Comparison of ENCODE assay signal across 11 cellular contexts in the genomic region with DNA sequence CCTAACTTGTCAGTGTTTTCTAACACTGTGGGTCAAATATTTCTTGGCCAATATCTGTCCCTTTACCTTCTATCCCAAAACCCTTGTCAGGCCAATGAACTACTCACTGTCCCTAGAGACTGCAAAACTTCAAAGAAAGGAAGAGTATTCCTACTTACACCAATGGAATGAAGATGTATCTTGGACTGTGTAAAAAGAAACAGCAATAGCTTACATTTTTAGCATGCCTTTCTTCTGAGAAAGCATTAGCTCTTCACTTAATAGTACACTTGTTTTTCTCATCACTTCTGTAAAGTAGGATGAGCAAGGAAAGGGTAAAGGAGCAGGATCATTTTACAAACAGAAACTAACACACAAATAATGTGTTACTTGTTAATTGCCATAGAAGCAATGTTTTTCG.
DNase-seq lines count a peak whose midpoint lies in the region; ATAC-seq, FAIRE-seq and TF ChIP-seq lines count a peak whose summit lies in the region.
"Had no signal": no experiment of that assay in that cellular context is flagged by ENCODE, and none has a peak within 500 bp of the region (broad histone marks: within the 10 kb centered on the region; RNA-seq: fewer than 3 reads in every experiment).

No MANE protein-coding gene starts in this region.

- H2AFZ ChIP-seq in HepG2 (ENCODE audit: low read length): no peak overlapping the region

- in situ Hi-C loops in HepG2 (cut with HindIII; ENCODE audit: extremely low pct_ligation_motif_present, low pct_unique_long_range_greater_than_20kb) (no loop called here), transverse colon (cut with MboI; ENCODE audit: low pct_ligation_motif_present in 1 of 4, low pct_unique_long_range_greater_than_20kb in 1 of 4, low sequenced_read_pairs in 3 of 4) (no loop called here)

- intact Hi-C loops in HepG2 (cut with micrococcal nuclease; ENCODE audit: unreplicated experiment) (loop anchor here (10.0 kb wide), 1 partner anchor 122 kb away; a partner anchor contains a TSS), right lobe of liver (cut with DNase I) (no loop called here), transverse colon (cut with DNase I; ENCODE audit: low total_unique reads) (no loop called here)

- peaks cover 26% of the 10 kb centered on the region for H3K79me2 ChIP-seq in HepG2 (ENCODE audit: insufficient read depth, low read length)

- H3K9me3 ChIP-seq in HepG2 (ENCODE audit: low read length) (no peaks in the 10 kb centered on the region), right lobe of liver (no peaks in the 10 kb centered on the region), adipocyte (ENCODE audit: control insufficient read depth, low read length) (no peaks in the 10 kb centered on the region), transverse colon (no peaks in the 10 kb centered on the region)
- H3K9me3 ChIP-seq: neutrophil, testis had no signal

- DNase-seq in HepG2 (ENCODE audit: low spot score) (peak; percentile 20), right lobe of liver (no peak), adipocyte (ENCODE audit: low read depth) (peak; percentile 41), glomerular visceral epithelial cell (ENCODE audit: extremely low spot score) (peak; percentile 61), urothelium cell line (ENCODE audit: low spot score) (peak; percentile 52), GM19240 (ENCODE audit: insufficient read length, low spot score) (no peak), transverse colon (no peak)
- DNase-seq: activated B cell treated with CpG ODN at 0.5 μM for 24 hours, testis had no signal

- H3K4me1 ChIP-seq in HepG2 (ENCODE audit: insufficient read depth, low read length): peaks cover 11% of the 10 kb centered on the region
- H3K4me1 ChIP-seq in right lobe of liver: no peaks in the 10 kb centered on the region
- peaks cover 22% of the 10 kb centered on the region for H3K4me1 ChIP-seq in adipocyte (ENCODE audit: control insufficient read depth, insufficient read depth, low read length)
- H3K4me1 ChIP-seq in transverse colon: peaks cover 0 to 36% (median 4%) of the 10 kb centered on the region in 4 donors

- ATAC-seq in HepG2 (no peak), right lobe of liver (no peak), GM21619 (IDR thresholded peaks at IDR 0.05; ENCODE audit: unreplicated experiment) (no peak)

- POLR2A ChIA-PET in HepG2 (lab: Yijun Ruan, JAX): no interaction called here

- no peaks in the 10 kb centered on the region for H3K27me3 ChIP-seq in HepG2 (ENCODE audit: control insufficient read depth in 1 of 2, insufficient read depth in 2 of 2, low read length in 2 of 2)
- no peaks in the 10 kb centered on the region for H3K27me3 ChIP-seq in right lobe of liver
- H3K27me3 ChIP-seq in adipocyte (replicated peaks; ENCODE audit: control insufficient read depth, insufficient read depth, low read length): no peaks in the 10 kb centered on the region
- H3K27me3 ChIP-seq in transverse colon: no peaks in the 10 kb centered on the region
- H3K27me3 ChIP-seq: neutrophil, testis had no signal

- TF ChIP-seq CTCF in HepG2 (CRISPR knock-in tag; IDR thresholded peaks at IDR 0.05) (no peak), right lobe of liver (IDR thresholded peaks at IDR 0.05) (no peak), transverse colon (IDR thresholded peaks at IDR 0.05) (no peak)

- no peak for TF ChIP-seq EP300 in HepG2 (IDR thresholded peaks at IDR 0.05; ENCODE audit: low read depth in 2 of 2, low read length in 2 of 2)
- no peak for TF ChIP-seq EP300 in HepG2 (CRISPR knock-in tag; IDR thresholded peaks at IDR 0.05; ENCODE audit: borderline replicate concordance)
- no peak for TF ChIP-seq EP300 in transverse colon (IDR thresholded peaks at IDR 0.05; ENCODE audit: low read depth)

- H3K9ac ChIP-seq in HepG2 (ENCODE audit: insufficient read depth, low read depth, low read length): no peak overlapping the region
- H3K9ac ChIP-seq in adipocyte (ENCODE audit: low read length): peak overlapping the region; percentile 8

- CTCF ChIA-PET in HepG2 (lab: Yijun Ruan, JAX; ENCODE audit: low intra/inter-chr PET ratio, low total read pairs): no interaction called here

- TF ChIP-seq POLR2A in HepG2 (IDR thresholded peaks at IDR 0.05; ENCODE audit: insufficient read depth in 1 of 2, low read depth in 2 of 2, low read length in 2 of 2) (no peak), right lobe of liver (IDR thresholded peaks at IDR 0.05) (no peak), transverse colon (IDR thresholded peaks at IDR 0.05) (no peak)

- H4K20me1 ChIP-seq in HepG2 (ENCODE audit: insufficient read depth, low read length): peaks cover 11% of the 10 kb centered on the region

- no peak for FAIRE-seq in HepG2 (lab: Jason Lieb, UNC)
- no peak for FAIRE-seq in urothelium cell line (lab: Jason Lieb, UNC)

- no TSS peak for BruUV-seq in HepG2 (replicated peaks; lab: Mats Ljungman, UMichigan)

- 99% methylated on average over 1 of the region's 1 CpG for WGBS in HepG2 (ENCODE audit: low lambda C conversion rate)
- 100% methylated on average over 1 of the region's 1 CpG for whole genome bisulfite sequencing in right lobe of liver (ENCODE audit: insufficient coverage, low coverage, low lambda C conversion rate, missing lambda C conversion rate)
- WGBS in transverse colon (ENCODE audit: low coverage in 1 of 2), 2 donors: 78 to 92% methylated on average over 1 of the region's 1 CpG

- H3K4me3 ChIP-seq in HepG2 (replicated peaks in 1 of 3; ENCODE audit: insufficient read depth in 1 of 3, low read depth in 2 of 3, low read length in 3 of 3): no peak overlapping the region
- no peak overlapping the region for H3K4me3 ChIP-seq in right lobe of liver
- peak overlapping the region; percentile 5 for H3K4me3 ChIP-seq in adipocyte (ENCODE audit: low read length)
- H3K4me3 ChIP-seq in transverse colon: no peak overlapping the region
- H3K4me3 ChIP-seq: testis had no signal

- TF ChIP-seq RAD21 in HepG2 (CRISPR knock-in tag; IDR thresholded peaks at IDR 0.05): no peak

- H3K27ac ChIP-seq in HepG2 (ENCODE audit: extremely low read length, insufficient read depth, low read length): no peak overlapping the region
- no peak overlapping the region for H3K27ac ChIP-seq in right lobe of liver
- no peak overlapping the region for H3K27ac ChIP-seq in transverse colon
- H3K27ac ChIP-seq: neutrophil, testis had no signal

- H3K4me2 ChIP-seq in HepG2 (ENCODE audit: low read depth, low read length): no peak overlapping the region

- H3K36me3 ChIP-seq in HepG2 (replicated peaks in 1 of 2; ENCODE audit: control insufficient read depth in 1 of 2, insufficient read depth in 2 of 2, low read length in 2 of 2) (peaks cover 3 to 56% of the 10 kb centered on the region in 2 experiments), right lobe of liver (no peaks in the 10 kb centered on the region), adipocyte (ENCODE audit: control insufficient read depth, insufficient read depth, low read length, severe bottlenecking) (peaks cover 3% of the 10 kb centered on the region), transverse colon (no peaks in the 10 kb centered on the region)
- H3K36me3 ChIP-seq: neutrophil had no signal

TF ChIP-seq in HepG2, 621 proteins besides CTCF, POLR2A, EP300 and RAD21 (continues in another document):
- TF ChIP-seq, protein P1, sequence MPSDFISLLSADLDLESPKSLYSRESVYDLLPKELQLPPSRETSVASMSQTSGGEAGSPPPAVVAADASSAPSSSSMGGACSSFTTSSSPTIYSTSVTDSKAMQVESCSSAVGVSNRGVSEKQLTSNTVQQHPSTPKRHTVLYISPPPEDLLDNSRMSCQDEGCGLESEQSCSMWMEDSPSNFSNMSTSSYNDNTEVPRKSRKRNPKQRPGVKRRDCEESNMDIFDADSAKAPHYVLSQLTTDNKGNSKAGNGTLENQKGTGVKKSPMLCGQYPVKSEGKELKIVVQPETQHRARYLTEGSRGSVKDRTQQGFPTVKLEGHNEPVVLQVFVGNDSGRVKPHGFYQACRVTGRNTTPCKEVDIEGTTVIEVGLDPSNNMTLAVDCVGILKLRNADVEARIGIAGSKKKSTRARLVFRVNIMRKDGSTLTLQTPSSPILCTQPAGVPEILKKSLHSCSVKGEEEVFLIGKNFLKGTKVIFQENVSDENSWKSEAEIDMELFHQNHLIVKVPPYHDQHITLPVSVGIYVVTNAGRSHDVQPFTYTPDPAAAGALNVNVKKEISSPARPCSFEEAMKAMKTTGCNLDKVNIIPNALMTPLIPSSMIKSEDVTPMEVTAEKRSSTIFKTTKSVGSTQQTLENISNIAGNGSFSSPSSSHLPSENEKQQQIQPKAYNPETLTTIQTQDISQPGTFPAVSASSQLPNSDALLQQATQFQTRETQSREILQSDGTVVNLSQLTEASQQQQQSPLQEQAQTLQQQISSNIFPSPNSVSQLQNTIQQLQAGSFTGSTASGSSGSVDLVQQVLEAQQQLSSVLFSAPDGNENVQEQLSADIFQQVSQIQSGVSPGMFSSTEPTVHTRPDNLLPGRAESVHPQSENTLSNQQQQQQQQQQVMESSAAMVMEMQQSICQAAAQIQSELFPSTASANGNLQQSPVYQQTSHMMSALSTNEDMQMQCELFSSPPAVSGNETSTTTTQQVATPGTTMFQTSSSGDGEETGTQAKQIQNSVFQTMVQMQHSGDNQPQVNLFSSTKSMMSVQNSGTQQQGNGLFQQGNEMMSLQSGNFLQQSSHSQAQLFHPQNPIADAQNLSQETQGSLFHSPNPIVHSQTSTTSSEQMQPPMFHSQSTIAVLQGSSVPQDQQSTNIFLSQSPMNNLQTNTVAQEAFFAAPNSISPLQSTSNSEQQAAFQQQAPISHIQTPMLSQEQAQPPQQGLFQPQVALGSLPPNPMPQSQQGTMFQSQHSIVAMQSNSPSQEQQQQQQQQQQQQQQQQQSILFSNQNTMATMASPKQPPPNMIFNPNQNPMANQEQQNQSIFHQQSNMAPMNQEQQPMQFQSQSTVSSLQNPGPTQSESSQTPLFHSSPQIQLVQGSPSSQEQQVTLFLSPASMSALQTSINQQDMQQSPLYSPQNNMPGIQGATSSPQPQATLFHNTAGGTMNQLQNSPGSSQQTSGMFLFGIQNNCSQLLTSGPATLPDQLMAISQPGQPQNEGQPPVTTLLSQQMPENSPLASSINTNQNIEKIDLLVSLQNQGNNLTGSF (CRISPR knock-in tag; IDR thresholded peaks at IDR 0.05): no peak
- TF ChIP-seq ZNF557 (CRISPR knock-in tag; IDR thresholded peaks at IDR 0.05) (no peak), SP140L (CRISPR knock-in tag; IDR thresholded peaks at IDR 0.05; ENCODE audit: borderline replicate concordance) (no peak), AGO2 (optimal IDR thresholded peaks at IDR 0.05; ENCODE audit: low read depth, low read length) (no peak), ZNF510 (CRISPR knock-in tag; IDR thresholded peaks at IDR 0.05; ENCODE audit: low read depth) (no peak), ELF3 (CRISPR knock-in tag; IDR thresholded peaks at IDR 0.05) (no peak), ARNTL (CRISPR knock-in tag; IDR thresholded peaks at IDR 0.05) (no peak)
- TF ChIP-seq, protein P2, sequence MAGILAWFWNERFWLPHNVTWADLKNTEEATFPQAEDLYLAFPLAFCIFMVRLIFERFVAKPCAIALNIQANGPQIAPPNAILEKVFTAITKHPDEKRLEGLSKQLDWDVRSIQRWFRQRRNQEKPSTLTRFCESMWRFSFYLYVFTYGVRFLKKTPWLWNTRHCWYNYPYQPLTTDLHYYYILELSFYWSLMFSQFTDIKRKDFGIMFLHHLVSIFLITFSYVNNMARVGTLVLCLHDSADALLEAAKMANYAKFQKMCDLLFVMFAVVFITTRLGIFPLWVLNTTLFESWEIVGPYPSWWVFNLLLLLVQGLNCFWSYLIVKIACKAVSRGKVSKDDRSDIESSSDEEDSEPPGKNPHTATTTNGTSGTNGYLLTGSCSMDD (CRISPR knock-in tag; IDR thresholded peaks at IDR 0.05): no peak

Comparison
In these comparisons a context has a peak if more than half of its experiments do, and no peak if none do; other contexts are left out.
1. DNase-seq: peak in HepG2 (single experiment), adipocyte (single experiment), glomerular visceral epithelial cell (single experiment) and urothelium cell line (single experiment); none in right lobe of liver (0 of 3), GM19240 (single experiment) and transverse colon (single experiment).